Comparison of ENCODE assay signal across 10 cellular contexts in genomic region chr1:93817819-93818569, GRCh38.
DNase-seq lines count a peak whose midpoint lies in the region; ATAC-seq and FAIRE-seq lines count a peak whose summit lies in the region.
"Had no signal": no experiment of that assay in that cellular context is flagged by ENCODE, and none has a peak within 500 bp of the region (broad histone marks: within the 10 kb centered on the region; RNA-seq: fewer than 3 reads in every experiment).

No MANE protein-coding gene starts in this region.

- no peaks in the 10 kb centered on the region for H3K9me3 Mint-ChIP-seq in effector memory CD8-positive, alpha-beta T cell

- DNase-seq in UCSD-AML1 (lab: John Stamatoyannopoulos, UW; ENCODE audit: unreplicated experiment) (peak; percentile 18), NCI-H1930 (lab: John Stamatoyannopoulos, UW) (no peak), urothelium cell line (ENCODE audit: low spot score) (no peak)
- DNase-seq in effector memory CD8-positive, alpha-beta T cell, result peak; percentile 18 to 37 (median 33)
- peak; percentile 12 for DNase-seq in stimulated activated CD8-positive, alpha-beta memory T cell treated with anti-CD3 and anti-CD28 coated beads, Interleukin-12 subunit alpha, Interleukin-12 subunit beta, amount 100 ng/mL, for 4 hours (ENCODE audit: low read depth)
- DNase-seq: RPMI8226 had no signal

- no peaks in the 10 kb centered on the region for H3K27me3 Mint-ChIP-seq in effector memory CD8-positive, alpha-beta T cell

- H3K4me1 Mint-ChIP-seq in effector memory CD8-positive, alpha-beta T cell (ENCODE audit: low read depth in 2 of 2), result peaks cover 12 to 20% of the 10 kb centered on the region in 2 donors

- peak; percentile 56 for ATAC-seq in HG02678 (IDR thresholded peaks at IDR 0.05; ENCODE audit: unreplicated experiment)
- ATAC-seq in effector memory CD8-positive, alpha-beta T cell (replicated peaks), result peak; percentile 91
- no peak for ATAC-seq in HG03135 (IDR thresholded peaks at IDR 0.05; ENCODE audit: unreplicated experiment)
- ATAC-seq in HG03432 (IDR thresholded peaks at IDR 0.05; ENCODE audit: unreplicated experiment), result no peak

- FAIRE-seq in urothelium cell line (lab: Jason Lieb, UNC), result no peak
- FAIRE-seq: islet of Langerhans had no signal

- H3K27ac Mint-ChIP-seq in effector memory CD8-positive, alpha-beta T cell, result peak overlapping the region; percentile 30 to 92

- H3K36me3 Mint-ChIP-seq in effector memory CD8-positive, alpha-beta T cell (ENCODE audit: insufficient read depth), result no peaks in the 10 kb centered on the region

- peak overlapping the region; percentile 31 to 59 for H3K4me3 Mint-ChIP-seq in effector memory CD8-positive, alpha-beta T cell

Comparison
In these comparisons a context has a peak if more than half of its experiments do, and no peak if none do; other contexts are left out.
1. ATAC-seq: peak in HG02678 (single experiment) and effector memory CD8-positive, alpha-beta T cell (single experiment); none in HG03135 (single experiment) and HG03432 (single experiment).
2. DNase-seq: peak in UCSD-AML1 (single experiment), effector memory CD8-positive, alpha-beta T cell (3 of 3) and stimulated activated CD8-positive, alpha-beta memory T cell treated with anti-CD3 and anti-CD28 coated beads, Interleukin-12 subunit alpha, Interleukin-12 subunit beta, amount 100 ng/mL, for 4 hours (single experiment); none in NCI-H1930 (0 of 2) and urothelium cell line (single experiment).